ENCODE assay signal across 14 cellular contexts in the genomic region with DNA sequence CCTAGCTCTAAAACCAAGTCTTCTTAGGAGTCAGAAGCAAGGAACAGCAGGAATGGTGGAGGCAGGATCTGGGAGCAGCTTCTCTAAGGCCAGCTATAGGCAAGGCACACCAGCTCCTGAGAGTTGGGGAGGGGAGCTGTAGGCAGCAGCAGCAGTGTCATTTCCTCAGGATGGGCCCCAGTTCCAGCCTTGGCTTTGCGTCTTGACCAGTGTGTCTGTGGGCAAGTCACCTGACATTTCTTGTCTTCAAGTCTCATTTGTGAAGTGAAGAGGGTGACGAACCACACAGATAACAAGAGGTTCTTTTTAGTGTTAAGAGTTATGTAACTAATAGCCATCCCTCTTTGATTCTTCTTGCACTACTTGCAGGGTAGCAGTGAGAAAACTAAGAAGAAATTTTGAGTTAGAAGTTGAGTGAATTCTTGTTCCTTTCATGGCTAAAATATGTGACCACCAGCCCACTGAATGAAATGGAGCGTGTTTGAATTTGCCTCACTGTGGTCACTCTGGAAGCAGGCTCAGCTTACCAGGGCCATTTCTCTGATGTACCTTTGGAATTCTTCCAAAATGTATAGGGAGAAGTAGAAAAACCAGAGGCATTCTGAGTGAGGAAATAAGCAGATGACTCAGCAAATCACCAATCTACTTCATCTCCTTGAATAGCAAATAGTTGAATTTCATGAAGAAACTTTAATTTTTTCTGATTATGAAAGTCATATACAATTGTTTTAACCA. TPM values are rescaled to one million over a fixed set of nuclear protein-coding genes. Genes with fewer than 3 reads are reported as not detected.
A peak's percentile ranks its signal among the peaks of the same experiment; 100 is the strongest.
DNase-seq lines count a peak whose midpoint lies in the region; ATAC-seq, FAIRE-seq and TF ChIP-seq lines count a peak whose summit lies in the region.
"Had no signal": no experiment of that assay in that cellular context is flagged by ENCODE, and none has a peak within 500 bp of the region (broad histone marks: within the 10 kb centered on the region; RNA-seq: fewer than 3 reads in every experiment).

No MANE protein-coding gene starts in this region.

- peak overlapping the region; percentile 47 for H3K4me2 ChIP-seq in A549

- ATAC-seq in A549 = no peak; a peak in 1 of 6 replicates
- ATAC-seq in HG02798 (IDR thresholded peaks at IDR 0.05; ENCODE audit: poor library complexity, unreplicated experiment) = no peak

- no peak for FAIRE-seq in A549 (lab: Jason Lieb, UNC)

- H3K4me1 ChIP-seq in A549 (peaks cover 14% of the 10 kb centered on the region), left ventricle myocardium inferior (peaks cover 35% of the 10 kb centered on the region), prostate gland (replicated peaks) (peaks cover 4% of the 10 kb centered on the region)
- H3K4me1 ChIP-seq: Peyer's patch had no signal

- TF ChIP-seq POLR2A in A549 (IDR thresholded peaks at IDR 0.05; ENCODE audit: low read length) (no peak), prostate gland (IDR thresholded peaks at IDR 0.05) (no peak)

- DNase-seq in A549 (ENCODE audit: low read depth in 1 of 2, low spot score in 1 of 2) = peak in 1 of 2 experiments; percentile 20
- DNase-seq in HT-29 (ENCODE audit: low spot score) = peak; percentile 21
- peak; percentile 38 for DNase-seq in UCSD-AML1 (lab: John Stamatoyannopoulos, UW; ENCODE audit: unreplicated experiment)
- no peak for DNase-seq in left ventricle myocardium inferior
- DNase-seq in nephron progenitor cell = no peak
- no peak for DNase-seq in NCI-H146 treated with DMSO at 0.1 percent for 48 hours (lab: John Stamatoyannopoulos, UW; ENCODE audit: unreplicated experiment)
- no peak for DNase-seq in prostate gland (ENCODE audit: low spot score)
- DNase-seq: activated CD8-positive, alpha-beta memory T cell treated with anti-CD3 and anti-CD28 coated beads, Interleukin-2, amount 50 U/mL, for 48 hours; CD4-positive, alpha-beta memory T cell; effector memory CD4-positive, alpha-beta T cell; Peyer's patch; thyroid gland had no signal

- 93% methylated on average over 3 of the region's 3 CpGs for WGBS in A549 (ENCODE audit: missing lambda C conversion rate)
- WGBS in prostate gland = 89% methylated on average over 3 of the region's 3 CpGs

- peaks cover 33% of the 10 kb centered on the region for H3K4me1 Mint-ChIP-seq in nephron progenitor cell
- H3K4me1 Mint-ChIP-seq: CD4-positive, alpha-beta memory T cell had no signal

- peaks cover 21% of the 10 kb centered on the region for H3K36me3 ChIP-seq in left ventricle myocardium inferior
- no peaks in the 10 kb centered on the region for H3K36me3 ChIP-seq in prostate gland

- TF ChIP-seq CTCF in A549 (IDR thresholded peaks at IDR 0.05) (no peak), left ventricle myocardium inferior (IDR thresholded peaks at IDR 0.05; ENCODE audit: borderline replicate concordance) (no peak), nephron progenitor cell (IDR thresholded peaks at IDR 0.05) (no peak), prostate gland (IDR thresholded peaks at IDR 0.05) (no peak)

- no peaks in the 10 kb centered on the region for H3K27me3 Mint-ChIP-seq in nephron progenitor cell (ENCODE audit: low read depth, poor library complexity)

- H3K27me3 ChIP-seq in left ventricle myocardium inferior (ENCODE audit: low read depth) (no peaks in the 10 kb centered on the region), prostate gland (replicated peaks; ENCODE audit: insufficient read depth) (no peaks in the 10 kb centered on the region)
- H3K27me3 ChIP-seq: Peyer's patch, thyroid gland had no signal

- TF ChIP-seq EP300 in A549 (IDR thresholded peaks at IDR 0.05) = no peak

- POLR2A ChIA-PET in A549 (lab: Yijun Ruan, JAX) = no interaction called here

- H3K27ac ChIP-seq in A549 (peak overlapping the region; percentile 61 to 75), left ventricle myocardium inferior (replicated peaks) (peak overlapping the region; percentile 11), prostate gland (no peak overlapping the region)
- H3K27ac ChIP-seq: thyroid gland had no signal

- H3K4me3 Mint-ChIP-seq in nephron progenitor cell = no peak overlapping the region
- H3K4me3 Mint-ChIP-seq: CD4-positive, alpha-beta memory T cell had no signal

- TF ChIP-seq RAD21 in A549 (conservative IDR thresholded peaks at IDR 0.05 in 1 of 2, IDR thresholded peaks at IDR 0.05 in 1 of 2) = no peak

- intact Hi-C loops in left ventricle myocardium inferior (cut with micrococcal nuclease) (loop anchor here (10.0 kb wide), 1 partner anchor 109 kb away; no protein-coding TSS in a partner anchor), prostate gland (cut with DNase I) (no loop called here)

- CTCF ChIA-PET in A549 (lab: Yijun Ruan, JAX) = interaction anchor here (1.3 to 5.9 kb wide), 3 partner anchors 9 to 109 kb away, joined by 4 to 64 read pairs (median 6); no protein-coding TSS in a partner anchor

- no peaks in the 10 kb centered on the region for H3K9me3 Mint-ChIP-seq in nephron progenitor cell
- H3K9me3 Mint-ChIP-seq: CD4-positive, alpha-beta memory T cell had no signal

- H3K36me3 Mint-ChIP-seq in nephron progenitor cell (ENCODE audit: low read depth) = peaks cover 34% of the 10 kb centered on the region
- H3K36me3 Mint-ChIP-seq: CD4-positive, alpha-beta memory T cell had no signal

- H3K9me3 ChIP-seq in A549 (no peaks in the 10 kb centered on the region), left ventricle myocardium inferior (replicated peaks) (no peaks in the 10 kb centered on the region), prostate gland (no peaks in the 10 kb centered on the region)
- H3K9me3 ChIP-seq: Peyer's patch, thyroid gland had no signal

- no peak overlapping the region for H3K4me3 ChIP-seq in A549
- H3K4me3 ChIP-seq in left ventricle myocardium inferior = no peak overlapping the region
- H3K4me3 ChIP-seq in prostate gland = no peak overlapping the region
- H3K4me3 ChIP-seq: lung, Peyer's patch, thyroid gland had no signal

- H3K27ac Mint-ChIP-seq in nephron progenitor cell = no peak overlapping the region

TF ChIP-seq in A549, 52 proteins besides CTCF, POLR2A, EP300 and RAD21 (continues in another document):
- TF ChIP-seq RFX5 (IDR thresholded peaks at IDR 0.05) (no peak), RARB (CRISPR knock-in tag; IDR thresholded peaks at IDR 0.05) (no peak), MAFK (IDR thresholded peaks at IDR 0.05; ENCODE audit: partially characterized antibody) (peak; percentile 97), NFE2L2 (conservative IDR thresholded peaks at IDR 0.05; ENCODE audit: low read length) (peak; percentile 90), SMC3 (IDR thresholded peaks at IDR 0.05) (no peak), ZC3H11A (IDR thresholded peaks at IDR 0.05) (no peak)
- TF ChIP-seq, protein P1, sequence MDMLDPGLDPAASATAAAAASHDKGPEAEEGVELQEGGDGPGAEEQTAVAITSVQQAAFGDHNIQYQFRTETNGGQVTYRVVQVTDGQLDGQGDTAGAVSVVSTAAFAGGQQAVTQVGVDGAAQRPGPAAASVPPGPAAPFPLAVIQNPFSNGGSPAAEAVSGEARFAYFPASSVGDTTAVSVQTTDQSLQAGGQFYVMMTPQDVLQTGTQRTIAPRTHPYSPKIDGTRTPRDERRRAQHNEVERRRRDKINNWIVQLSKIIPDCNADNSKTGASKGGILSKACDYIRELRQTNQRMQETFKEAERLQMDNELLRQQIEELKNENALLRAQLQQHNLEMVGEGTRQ (IDR thresholded peaks at IDR 0.05) = no peak
- TF ChIP-seq, protein P2, sequence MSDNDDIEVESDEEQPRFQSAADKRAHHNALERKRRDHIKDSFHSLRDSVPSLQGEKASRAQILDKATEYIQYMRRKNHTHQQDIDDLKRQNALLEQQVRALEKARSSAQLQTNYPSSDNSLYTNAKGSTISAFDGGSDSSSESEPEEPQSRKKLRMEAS (IDR thresholded peaks at IDR 0.05) = no peak
- TF ChIP-seq, protein P3, sequence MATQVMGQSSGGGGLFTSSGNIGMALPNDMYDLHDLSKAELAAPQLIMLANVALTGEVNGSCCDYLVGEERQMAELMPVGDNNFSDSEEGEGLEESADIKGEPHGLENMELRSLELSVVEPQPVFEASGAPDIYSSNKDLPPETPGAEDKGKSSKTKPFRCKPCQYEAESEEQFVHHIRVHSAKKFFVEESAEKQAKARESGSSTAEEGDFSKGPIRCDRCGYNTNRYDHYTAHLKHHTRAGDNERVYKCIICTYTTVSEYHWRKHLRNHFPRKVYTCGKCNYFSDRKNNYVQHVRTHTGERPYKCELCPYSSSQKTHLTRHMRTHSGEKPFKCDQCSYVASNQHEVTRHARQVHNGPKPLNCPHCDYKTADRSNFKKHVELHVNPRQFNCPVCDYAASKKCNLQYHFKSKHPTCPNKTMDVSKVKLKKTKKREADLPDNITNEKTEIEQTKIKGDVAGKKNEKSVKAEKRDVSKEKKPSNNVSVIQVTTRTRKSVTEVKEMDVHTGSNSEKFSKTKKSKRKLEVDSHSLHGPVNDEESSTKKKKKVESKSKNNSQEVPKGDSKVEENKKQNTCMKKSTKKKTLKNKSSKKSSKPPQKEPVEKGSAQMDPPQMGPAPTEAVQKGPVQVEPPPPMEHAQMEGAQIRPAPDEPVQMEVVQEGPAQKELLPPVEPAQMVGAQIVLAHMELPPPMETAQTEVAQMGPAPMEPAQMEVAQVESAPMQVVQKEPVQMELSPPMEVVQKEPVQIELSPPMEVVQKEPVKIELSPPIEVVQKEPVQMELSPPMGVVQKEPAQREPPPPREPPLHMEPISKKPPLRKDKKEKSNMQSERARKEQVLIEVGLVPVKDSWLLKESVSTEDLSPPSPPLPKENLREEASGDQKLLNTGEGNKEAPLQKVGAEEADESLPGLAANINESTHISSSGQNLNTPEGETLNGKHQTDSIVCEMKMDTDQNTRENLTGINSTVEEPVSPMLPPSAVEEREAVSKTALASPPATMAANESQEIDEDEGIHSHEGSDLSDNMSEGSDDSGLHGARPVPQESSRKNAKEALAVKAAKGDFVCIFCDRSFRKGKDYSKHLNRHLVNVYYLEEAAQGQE (IDR thresholded peaks at IDR 0.05) = no peak

RNA-seq across cellular contexts. Expression of a gene that starts 42.4 kb away (rescaled TPM):
- 28.6 and 37.5 TPM in 2 replicates for polyA plus RNA-seq in A549 (2011; rRNA removed)
- 14.2 TPM in 2 replicates for polyA plus RNA-seq in A549 (2012; cell fraction: cytosol; rRNA removed)
- polyA plus RNA-seq in A549 (2012; cell fraction: nucleus; rRNA removed) = 8.7 and 11.3 TPM in 2 replicates
- polyA plus RNA-seq in A549 (2017; fragmentation: RNase III; extraction: RNeasy Plus Mini Kit Qiagen cat#74134 plus additional on column Dnase treatment) = 7.3 to 11.1 TPM (median 9.1 TPM) in 3 replicates
- polyA minus RNA-seq in A549 (2011; rRNA and poly(A)+ RNA removed) = 63.6 and 65.8 TPM in 2 replicates
- 69.3 and 72.5 TPM in 2 replicates for total RNA-seq in HT-29 (2014; rRNA removed; shearing (Covaris generic))
- total RNA-seq in left ventricle myocardium inferior = 79.7 TPM
- 100 to 1,000 TPM in 1 of 2 donors, 10 to 100 TPM in 1; 87.3 to 134 TPM for total RNA-seq in prostate gland

RNA-seq across cellular contexts. Expression of a gene that starts 49.0 kb away (rescaled TPM):
- polyA plus RNA-seq in A549 (2011; rRNA removed) (329 and 381 TPM in 2 replicates), A549 (2017; fragmentation: RNase III; extraction: RNeasy Plus Mini Kit Qiagen cat#74134 plus additional on column Dnase treatment) (96.4 to 113 TPM (median 106 TPM) in 3 replicates)
- polyA plus RNA-seq in A549 (2012; cell fraction: cytosol; rRNA removed) = 165 and 222 TPM in 2 replicates
- 49.6 and 81.8 TPM in 2 replicates for polyA plus RNA-seq in A549 (2012; cell fraction: nucleus; rRNA removed)
- 97.8 and 196 TPM in 2 replicates for polyA minus RNA-seq in A549 (2011; rRNA and poly(A)+ RNA removed)
- 6.5 and 7.0 TPM in 2 replicates for total RNA-seq in HT-29 (2014; rRNA removed; shearing (Covaris generic))
- total RNA-seq in left ventricle myocardium inferior (139 TPM), prostate gland (10 to 100 TPM; 16.6 to 34.8 TPM)

Comparison
In these comparisons a context has a peak if more than half of its experiments do, and no peak if none do; other contexts are left out.
1. DNase-seq: peak in HT-29 (single experiment) and UCSD-AML1 (single experiment); none in left ventricle myocardium inferior (single experiment), nephron progenitor cell (single experiment), NCI-H146 treated with DMSO at 0.1 percent for 48 hours (single experiment) and prostate gland (single experiment).
2. H3K27ac ChIP-seq: peak in A549 (2 of 2) and left ventricle myocardium inferior (single experiment); none in prostate gland (0 of 2).